Comparison of ENCODE assay signal across 14 cellular contexts in genomic region chr13:21138561-21138960, GRCh38. TPM values are rescaled to one million over a fixed set of nuclear protein-coding genes. Genes with fewer than 3 reads are reported as not detected.
A peak's percentile ranks its signal among the peaks of the same experiment; 100 is the strongest.
DNase-seq lines count a peak whose midpoint lies in the region; ATAC-seq and TF ChIP-seq lines count a peak whose summit lies in the region.
"Had no signal": no experiment of that assay in that cellular context is flagged by ENCODE, and none has a peak within 500 bp of the region (broad histone marks: within the 10 kb centered on the region; RNA-seq: fewer than 3 reads in every experiment).

No MANE protein-coding gene starts in this region.

- peak overlapping the region; percentile 66 for H3K4me3 Mint-ChIP-seq in natural killer cell

- peaks cover 32 to 35% of the 10 kb centered on the region in 2 donors for H3K4me1 Mint-ChIP-seq in natural killer cell

- H3K27ac Mint-ChIP-seq in natural killer cell = peak overlapping the region in 1 of 2 donors; percentile 71

- intact Hi-C loops in natural killer cell (cut with micrococcal nuclease) = no loop called here

- H3K27me3 Mint-ChIP-seq in natural killer cell (ENCODE audit: low read depth in 2 of 2) = peaks cover 0 to 2% of the 10 kb centered on the region in 2 donors

- peaks cover 3% of the 10 kb centered on the region for H3K36me3 Mint-ChIP-seq in natural killer cell

- no peak for TF ChIP-seq CTCF in natural killer cell (IDR thresholded peaks at IDR 0.05)

- DNase-seq in DMS53 (lab: John Stamatoyannopoulos, UW) (peak; percentile 38), DMS53 treated with DMSO at 0.1 percent for 48 hours (lab: John Stamatoyannopoulos, UW; ENCODE audit: unreplicated experiment) (no peak), amniotic epithelial cell (ENCODE audit: low read depth) (peak; percentile 13), natural killer cell (no peak), NCI-H2196 treated with DMSO at 0.1 percent for 48 hours (lab: John Stamatoyannopoulos, UW; ENCODE audit: unreplicated experiment) (no peak)
- DNase-seq in activated effector memory CD4-positive, alpha-beta T cell treated with anti-CD3 and anti-CD28 coated beads, Interleukin-2, amount 50 U/mL, for 16 hours = no peak
- DNase-seq: 8988T; amniotic stem cell; heart left ventricle; left ventricle myocardium inferior; NCI-H2081 treated with DMSO at 0.1 percent for 48 hours; stimulated activated CD8-positive, alpha-beta memory T cell treated with anti-CD3 and anti-CD28 coated beads, Interleukin-4, amount 100 ng/mL, for 48 hours had no signal

- H3K9me3 Mint-ChIP-seq in natural killer cell = no peaks in the 10 kb centered on the region

- TF ChIP-seq EP300 in Ishikawa (IDR thresholded peaks at IDR 0.05; ENCODE audit: borderline replicate concordance) = no peak

- ATAC-seq in natural killer cell (no peak), HG02759 (IDR thresholded peaks at IDR 0.05; ENCODE audit: unreplicated experiment) (no peak)
- ATAC-seq: heart left ventricle had no signal

- no peak for TF ChIP-seq RAD21 in Ishikawa (IDR thresholded peaks at IDR 0.05; ENCODE audit: low read depth)

TF ChIP-seq in Ishikawa, 13 proteins besides CTCF, POLR2A, EP300 and RAD21:
- no peak for TF ChIP-seq MAX (IDR thresholded peaks at IDR 0.05)
- TF ChIP-seq TEAD4 (IDR thresholded peaks at IDR 0.05) = peak; percentile 8; the same call in 1 of the 2 replicates
- no peak for TF ChIP-seq ZBTB7A (IDR thresholded peaks at IDR 0.05; ENCODE audit: low read depth)

RNA-seq across cellular contexts. Expression of gene SAP18, which starts 1.4 kb away (rescaled TPM):
- total RNA-seq in natural killer cell = 100 to 1,000 TPM; 195 to 228 (median 225) TPM

RNA-seq across cellular contexts. Expression of gene SKA3, which starts 37.8 kb away (rescaled TPM):
- 1 to 10 TPM; 1.3 to 3.2 (median 1.4) TPM for total RNA-seq in natural killer cell

RNA-seq across cellular contexts. Expression of gene MRPL57, which starts 37.9 kb away (rescaled TPM):
- total RNA-seq in natural killer cell = 1 to 10 TPM; 7.8 to 9.9 (median 8.3) TPM

Comparison
In these comparisons a context has a peak if more than half of its experiments do, and no peak if none do; other contexts are left out.
1. DNase-seq: peak in DMS53 (single experiment) and amniotic epithelial cell (single experiment); none in DMS53 treated with DMSO at 0.1 percent for 48 hours (single experiment), natural killer cell (single experiment), NCI-H2196 treated with DMSO at 0.1 percent for 48 hours (single experiment) and activated effector memory CD4-positive, alpha-beta T cell treated with anti-CD3 and anti-CD28 coated beads, Interleukin-2, amount 50 U/mL, for 16 hours (single experiment).